Comparison of ENCODE assay signal across 8 cellular contexts in genomic region chr4:74228691-74229640, GRCh38.
DNase-seq lines count a peak whose midpoint lies in the region; ATAC-seq and TF ChIP-seq lines count a peak whose summit lies in the region.

No MANE protein-coding gene starts in this region.

- H3K9me3 ChIP-seq in SK-N-SH (no peaks in the 10 kb centered on the region), smooth muscle cell (replicated peaks; ENCODE audit: low read depth) (no peaks in the 10 kb centered on the region)

- H3F3A ChIP-seq in SK-N-SH (replicated peaks; ENCODE audit: insufficient read depth) (no peaks in the 10 kb centered on the region), smooth muscle cell (ENCODE audit: low read depth) (no peaks in the 10 kb centered on the region)

- no peaks in the 10 kb centered on the region for H3K27me3 Mint-ChIP-seq in activated naive CD4-positive, alpha-beta T cell treated with anti-CD3 and anti-CD28 coated beads for 36 hours (ENCODE audit: low read depth)

- H3K4me2 ChIP-seq in SK-N-SH (no peak overlapping the region), smooth muscle cell (no peak overlapping the region)

- H3K4me3 ChIP-seq in SK-N-SH (ENCODE audit: low read depth in 2 of 2, low read length in 1 of 2) (peak overlapping the region in 1 of 2 experiments; percentile 35; a peak in 1 of 4 replicates), smooth muscle cell (no peak overlapping the region)

- H3K9ac ChIP-seq in SK-N-SH (no peak overlapping the region), smooth muscle cell (ENCODE audit: low read depth) (peak overlapping the region; percentile 8)

- intact Hi-C loops in activated naive CD4-positive, alpha-beta T cell treated with anti-CD3 and anti-CD28 coated beads for 36 hours (cut with micrococcal nuclease), result loop anchor here (1.0 to 5.0 kb wide), 4 partner anchors 40 to 442 kb away; no protein-coding TSS in a partner anchor
- intact Hi-C loops in left ventricle myocardium superior (cut with micrococcal nuclease), result loop anchor here (10.0 kb wide), 1 partner anchor 86 kb away; no protein-coding TSS in a partner anchor

- H4K20me1 ChIP-seq in SK-N-SH (ENCODE audit: insufficient read depth) (no peaks in the 10 kb centered on the region), smooth muscle cell (ENCODE audit: low read depth) (no peaks in the 10 kb centered on the region)

- no peak overlapping the region for H3K4me3 Mint-ChIP-seq in activated naive CD4-positive, alpha-beta T cell treated with anti-CD3 and anti-CD28 coated beads for 36 hours

- POLR2A ChIA-PET in SK-N-SH (lab: Yijun Ruan, JAX), result interaction anchor here (0.6 kb wide), 1 partner anchor 16 kb away, joined by 3 read pairs; no protein-coding TSS in a partner anchor

- no peak for TF ChIP-seq EP300 in SK-N-SH (IDR thresholded peaks at IDR 0.05; ENCODE audit: borderline replicate concordance in 1 of 2, low read depth in 1 of 2, low read length in 1 of 2)

- H3K79me2 ChIP-seq in SK-N-SH (ENCODE audit: insufficient read depth), result no peaks in the 10 kb centered on the region
- H3K79me2 ChIP-seq in smooth muscle cell (ENCODE audit: low read depth), result no peaks in the 10 kb centered on the region

- no peaks in the 10 kb centered on the region for H3K9me2 ChIP-seq in SK-N-SH

- H2AFZ ChIP-seq in SK-N-SH (ENCODE audit: low read depth) (no peak overlapping the region), smooth muscle cell (ENCODE audit: low read depth) (peak overlapping the region; percentile 17)

- DNase-seq in ELR (ENCODE audit: low read depth), result peak; percentile 86
- peak; percentile 32 for DNase-seq in HuH-7 (ENCODE audit: low spot score)
- peak; percentile 30 for DNase-seq in SK-N-SH
- DNase-seq in activated naive CD4-positive, alpha-beta T cell treated with anti-CD3 and anti-CD28 coated beads for 36 hours, result peak; percentile 88
- DNase-seq in left ventricle myocardium superior, result peak; percentile 65
- DNase-seq in smooth muscle cell (lab: John Stamatoyannopoulos, UW; ENCODE audit: unreplicated experiment), result no peak
- DNase-seq in cerebellum (ENCODE audit: low spot score), result no peak

- CTCF ChIA-PET in SK-N-SH (lab: Yijun Ruan, JAX), result interaction anchor here (0.6 to 2.4 kb wide), 27 partner anchors 11 to 500 kb away, joined by 3 to 19 read pairs (median 6); partner anchors contain the start of gene EPGN
- CTCF ChIA-PET in activated naive CD4-positive, alpha-beta T cell treated with anti-CD3 and anti-CD28 coated beads for 36 hours (lab: Charles Lee), result interaction anchor here (0.6 to 4.6 kb wide), 36 partner anchors 8 to 1082 kb away, joined by 3 to 33 read pairs (median 4); partner anchors contain the start of gene EPGN

- peak; percentile 68 for TF ChIP-seq RAD21 in SK-N-SH (IDR thresholded peaks at IDR 0.05; ENCODE audit: low read length)

- H3K36me3 Mint-ChIP-seq in activated naive CD4-positive, alpha-beta T cell treated with anti-CD3 and anti-CD28 coated beads for 36 hours (ENCODE audit: low read depth), result peaks cover 3% of the 10 kb centered on the region

- peaks cover 3% of the 10 kb centered on the region for H3K4me1 Mint-ChIP-seq in activated naive CD4-positive, alpha-beta T cell treated with anti-CD3 and anti-CD28 coated beads for 36 hours (ENCODE audit: low read depth)

- H3K27ac ChIP-seq in SK-N-SH (ENCODE audit: low read depth in 2 of 2, low read length in 1 of 2) (no peak overlapping the region), smooth muscle cell (ENCODE audit: low read depth) (peak overlapping the region; percentile 78)

- 35% methylated on average over 4 of the region's 4 CpGs for WGBS in SK-N-SH (ENCODE audit: low lambda C conversion rate)
- 30% methylated on average over 4 of the region's 4 CpGs for WGBS in smooth muscle cell (ENCODE audit: low lambda C conversion rate)

- no peaks in the 10 kb centered on the region; a peak in 1 of 4 replicates for H3K4me1 ChIP-seq in SK-N-SH (ENCODE audit: control insufficient read depth in 1 of 2, insufficient read depth in 2 of 2, low read depth in 1 of 2, low read length in 1 of 2)
- H3K4me1 ChIP-seq in smooth muscle cell (ENCODE audit: low read depth), result no peaks in the 10 kb centered on the region

- TF ChIP-seq CTCF in SK-N-SH (IDR thresholded peaks at IDR 0.05), result peak; percentile 96
- TF ChIP-seq CTCF in smooth muscle cell (IDR thresholded peaks at IDR 0.05; ENCODE audit: borderline replicate concordance, insufficient read depth, poor library complexity, severe bottlenecking), result peak; percentile 73

- no peak overlapping the region for H3K27ac Mint-ChIP-seq in activated naive CD4-positive, alpha-beta T cell treated with anti-CD3 and anti-CD28 coated beads for 36 hours

- no peaks in the 10 kb centered on the region for H3K27me3 ChIP-seq in SK-N-SH (ENCODE audit: insufficient read depth)
- no peaks in the 10 kb centered on the region for H3K27me3 ChIP-seq in smooth muscle cell (ENCODE audit: low read depth)

- peak; percentile 72 for ATAC-seq in GM21423 (IDR thresholded peaks at IDR 0.05; ENCODE audit: unreplicated experiment)
- peak; percentile 70 for ATAC-seq in left ventricle myocardium superior

- H3K9me3 Mint-ChIP-seq in activated naive CD4-positive, alpha-beta T cell treated with anti-CD3 and anti-CD28 coated beads for 36 hours, result no peaks in the 10 kb centered on the region

- H3K36me3 ChIP-seq in SK-N-SH (replicated peaks in 1 of 2; ENCODE audit: control insufficient read depth in 1 of 2, insufficient read depth in 2 of 2, low read length in 1 of 2) (no peaks in the 10 kb centered on the region), smooth muscle cell (ENCODE audit: low read depth) (no peaks in the 10 kb centered on the region)

TF ChIP-seq in SK-N-SH, 30 proteins besides CTCF, POLR2A, EP300 and RAD21:
- TF ChIP-seq CHD2 (IDR thresholded peaks at IDR 0.05; ENCODE audit: low read length, partially characterized antibody) (no peak), SMC3 (IDR thresholded peaks at IDR 0.05; ENCODE audit: low read depth, low read length) (peak; percentile 87)

Comparison
In these comparisons a context has a peak if more than half of its experiments do, and no peak if none do; other contexts are left out.
1. DNase-seq: peak in ELR (single experiment), HuH-7 (single experiment), SK-N-SH (single experiment), activated naive CD4-positive, alpha-beta T cell treated with anti-CD3 and anti-CD28 coated beads for 36 hours (single experiment) and left ventricle myocardium superior (single experiment); none in smooth muscle cell (single experiment) and cerebellum (single experiment).